Comparison of ENCODE assay signal across 18 cellular contexts in genomic region chr2:60438136-60438535, GRCh38.
"Had no signal": no experiment of that assay in that cellular context is flagged by ENCODE, and none has a peak within 500 bp of the region (broad histone marks: within the 10 kb centered on the region; RNA-seq: fewer than 3 reads in every experiment).

No MANE protein-coding gene starts in this region.

- H3K4me1 ChIP-seq: ascending aorta, right lobe of liver had no signal

- H3K36me3 ChIP-seq: ascending aorta, right lobe of liver, suprapubic skin had no signal

- ATAC-seq: activated CD4-positive, CD25-positive, alpha-beta regulatory T cell treated with anti-CD3 and anti-CD28 coated beads, Interleukin-2, amount 50 U/mL, for 24 hours; left lobe of liver; mucosa of descending colon; naive thymus-derived CD8-positive, alpha-beta T cell had no signal

- H3K4me2 ChIP-seq: smooth muscle cell had no signal

- H3K9me3 ChIP-seq: ascending aorta, mucosa of descending colon, right lobe of liver, suprapubic skin had no signal

- FAIRE-seq: bronchial epithelial cell, frontal cortex had no signal

- H3K4me3 ChIP-seq: ascending aorta, dorsolateral prefrontal cortex, mucosa of descending colon, right lobe of liver, smooth muscle cell, suprapubic skin had no signal

- DNase-seq: activated naive CD4-positive, alpha-beta T cell treated with anti-CD3 and anti-CD28 coated beads, Interleukin-2, amount 10 ng/mL, durations not matched to agents 7 days and 5 days; activated T-cell treated with anti-CD3 and anti-CD28 coated beads, Interleukin-2, amount 50 U/mL, for 1 hour; dorsolateral prefrontal cortex; endodermal cell; mucosa of descending colon; naive thymus-derived CD8-positive, alpha-beta T cell; occipital lobe; right lobe of liver; stimulated activated CD4-positive, alpha-beta T cell treated with anti-CD3 and anti-CD28 coated beads, Interleukin-4, amount 100 ng/mL, for 4 hours; stimulated activated CD8-positive, alpha-beta memory T cell treated with anti-CD3 and anti-CD28 coated beads, Interleukin-4, amount 100 ng/mL, for 48 hours; trophoblast cell had no signal

- H3K27ac ChIP-seq: ascending aorta, dorsolateral prefrontal cortex, right lobe of liver, suprapubic skin had no signal

- H3K27me3 ChIP-seq: ascending aorta, dorsolateral prefrontal cortex, right lobe of liver, suprapubic skin had no signal
